Comparison of ENCODE assay signal across 22 cellular contexts in genomic region chr20:17108896-17109295, GRCh38.
"Had no signal": no experiment of that assay in that cellular context is flagged by ENCODE, and none has a peak within 500 bp of the region (broad histone marks: within the 10 kb centered on the region; RNA-seq: fewer than 3 reads in every experiment).

No MANE protein-coding gene starts in this region.

- H3K4me3 ChIP-seq: colonic mucosa, gastroesophageal sphincter, prostate gland, right lobe of liver, spleen, testis, tibial nerve had no signal

- H3K27me3 ChIP-seq: colonic mucosa, gastroesophageal sphincter, right lobe of liver, spleen, testis, tibial nerve had no signal

- H3K9me3 ChIP-seq: colonic mucosa, prostate gland, right lobe of liver, testis, tibial nerve had no signal

- H2AFZ ChIP-seq: parathyroid adenoma had no signal

- H3K27ac ChIP-seq: colonic mucosa, gastroesophageal sphincter, parathyroid adenoma, prostate gland, right lobe of liver, spleen, testis, tibial nerve had no signal

- H3K36me3 ChIP-seq: colonic mucosa, gastroesophageal sphincter, prostate gland, right lobe of liver, spleen, tibial nerve had no signal

- H3K79me2 ChIP-seq: parathyroid adenoma had no signal

- H3K4me1 ChIP-seq: colonic mucosa, gastroesophageal sphincter, parathyroid adenoma, prostate gland, right lobe of liver, spleen, testis, tibial nerve had no signal

- DNase-seq: colonic mucosa; dermis blood vessel endothelial cell; endodermal cell; glutamatergic neuron; islet precursor cell; mammary epithelial cell; naive thymus-derived CD4-positive, alpha-beta T cell; nephron progenitor cell; right lobe of liver; spleen; stimulated activated CD4-positive, alpha-beta T cell treated with anti-CD3 and anti-CD28 coated beads, Interleukin-15, amount 100 ng/mL, for 24 hours; stimulated activated CD4-positive, alpha-beta T cell treated with anti-CD3 and anti-CD28 coated beads, Interleukin-1b, Interleukin-23, amount 100 ng/mL, for 48 hours; stimulated activated CD4-positive, alpha-beta T cell treated with anti-CD3 and anti-CD28 coated beads, Interleukin-4, amount 100 ng/mL, for 24 hours; stimulated activated naive CD8-positive, alpha-beta T cell treated with anti-CD3 and anti-CD28 coated beads, Interleukin-15, amount 100 ng/mL, for 72 hours; testis had no signal

- ATAC-seq: esophagus mucosa; gastroesophageal sphincter; left lobe of liver; naive thymus-derived CD4-positive, alpha-beta T cell; right lobe of liver; stimulated activated memory B cell treated with anti-CD40 and anti-IgM and Interleukin-4, amounts not matched to agents 10 μg/mL and 1 μg/mL and 100 μg/mL, for 72 hours; stimulated activated naive CD8-positive, alpha-beta T cell treated with anti-CD3 and anti-CD28 coated beads, Interleukin-15, amount 100 ng/mL, for 72 hours had no signal

- H3K9ac ChIP-seq: parathyroid adenoma had no signal
